9 cellular contexts compared by ENCODE assay signal in the genomic region with DNA sequence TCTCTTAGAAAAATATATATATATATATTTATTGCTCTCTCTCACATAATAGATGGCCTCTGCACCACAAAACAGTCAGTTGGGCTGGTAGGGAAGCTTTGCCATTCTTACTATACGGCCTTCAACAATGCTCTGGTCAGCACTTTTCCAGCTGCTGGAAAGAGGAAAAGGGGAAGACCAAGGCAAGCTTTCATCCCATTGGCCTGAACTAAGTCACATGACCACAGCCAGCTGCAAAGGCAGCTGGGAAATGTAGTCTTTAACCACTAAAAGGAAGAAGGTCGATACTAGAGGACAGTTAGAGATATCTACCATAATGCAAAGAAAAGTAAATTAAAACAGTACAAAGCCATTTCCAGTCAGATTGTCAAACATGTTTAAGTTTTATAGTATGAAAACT. TPM values are rescaled to one million over a fixed set of nuclear protein-coding genes. Genes with fewer than 3 reads are reported as not detected.
DNase-seq lines count a peak whose midpoint lies in the region; ATAC-seq and TF ChIP-seq lines count a peak whose summit lies in the region.
"Had no signal": no experiment of that assay in that cellular context is flagged by ENCODE, and none has a peak within 500 bp of the region (broad histone marks: within the 10 kb centered on the region; RNA-seq: fewer than 3 reads in every experiment).

No MANE protein-coding gene starts in this region.

- no peaks in the 10 kb centered on the region for H3K9me3 ChIP-seq in heart right ventricle
- H3K9me3 ChIP-seq: neutrophil had no signal

- TF ChIP-seq CTCF in Calu3 (IDR thresholded peaks at IDR 0.05; ENCODE audit: unreplicated experiment) (no peak), heart right ventricle (IDR thresholded peaks at IDR 0.05) (no peak)

- H3K4me1 ChIP-seq in heart right ventricle, result no peaks in the 10 kb centered on the region

- BruUV-seq in Calu3 (replicated peaks; lab: Mats Ljungman, UMichigan), result no TSS peak

- no peaks in the 10 kb centered on the region for H3K4me1 Mint-ChIP-seq in Calu3 (ENCODE audit: low read depth, unreplicated experiment)

- 48 to 56% methylated on average over 2 of the region's 2 CpGs for WGBS in heart right ventricle, 2 donors

- no peak overlapping the region for H3K27ac Mint-ChIP-seq in Calu3 (ENCODE audit: unreplicated experiment)

- H3K4me3 Mint-ChIP-seq in Calu3 (ENCODE audit: low read depth, unreplicated experiment), result no peak overlapping the region

- no peak overlapping the region for H3K4me3 ChIP-seq in heart right ventricle

- no peaks in the 10 kb centered on the region for H3K36me3 Mint-ChIP-seq in Calu3 (ENCODE audit: insufficient read depth, unreplicated experiment)

- CTCF ChIA-PET in Calu3 (lab: Charles Lee), result interaction anchor here (0.9 to 1.0 kb wide), 2 partner anchors 26 to 58 kb away, joined by 3 read pairs; a partner anchor contains a TSS

- peak in 7 of 8 donors; percentile 56 to 85 (median 74) for ATAC-seq in heart right ventricle
- no peak for ATAC-seq in GM21367 (IDR thresholded peaks at IDR 0.05; ENCODE audit: unreplicated experiment)
- ATAC-seq in HG03175 (IDR thresholded peaks at IDR 0.05; ENCODE audit: unreplicated experiment), result no peak

- no peaks in the 10 kb centered on the region for H3K36me3 ChIP-seq in heart right ventricle
- H3K36me3 ChIP-seq: neutrophil had no signal

- H3K27me3 Mint-ChIP-seq in Calu3 (ENCODE audit: unreplicated experiment), result peaks cover 65% of the 10 kb centered on the region

- peaks cover 0 to 3% (median 0%) of the 10 kb centered on the region in 7 donors for H3K27me3 ChIP-seq in heart right ventricle

- no peaks in the 10 kb centered on the region for H3K9me3 Mint-ChIP-seq in Calu3 (ENCODE audit: low read depth, unreplicated experiment)

- DNase-seq in Calu3 (peak; percentile 65), HT1080 (ENCODE audit: low read depth) (peak; percentile 72), SKM-1 treated with dmso at 0.1 percent for 144 hours (lab: John Stamatoyannopoulos, UW; ENCODE audit: unreplicated experiment) (peak; percentile 81), heart right ventricle (peak in 1 of 2 donors; percentile 29), NCI-H1105 (lab: John Stamatoyannopoulos, UW) (no peak)
- DNase-seq in effector CD8-positive, alpha-beta T cell (lab: John Stamatoyannopoulos, UW), result no peak

- intact Hi-C loops in Calu3 (cut with micrococcal nuclease; ENCODE audit: unreplicated experiment), result no loop called here
- intact Hi-C loops in heart right ventricle (cut with DNase I), result no loop called here

- no peak overlapping the region for H3K27ac ChIP-seq in heart right ventricle
- H3K27ac ChIP-seq: neutrophil had no signal

RNA-seq across cellular contexts. Expression of a gene that starts 58.4 kb away (rescaled TPM):
- 24.5 and 26.9 TPM in 2 replicates for total RNA-seq in Calu3 (2022)
- 0.30 and 0.32 TPM in 2 replicates for total RNA-seq in HT1080 (2014; rRNA removed; shearing (Covaris generic))
- polyA plus RNA-seq in HT1080 (2015; cell fraction: cytosol; rRNA removed), result 3.1 and 3.7 TPM in 2 replicates
- 2.8 and 4.0 TPM in 2 replicates for polyA plus RNA-seq in HT1080 (2015; cell fraction: nucleus; rRNA removed)
- total RNA-seq in heart right ventricle, result 10 to 100 TPM; 10.0 to 17.5 (median 13.3) TPM
- 10 to 100 TPM; 10.3 to 12.3 TPM for polyA plus RNA-seq in heart right ventricle

Comparison
In these comparisons a context has a peak if more than half of its experiments do, and no peak if none do; other contexts are left out.
1. DNase-seq: peak in Calu3 (single experiment), HT1080 (single experiment) and SKM-1 treated with dmso at 0.1 percent for 144 hours (single experiment); none in effector CD8-positive, alpha-beta T cell (single experiment) and NCI-H1105 (single experiment).
2. ATAC-seq: peak in heart right ventricle (7 of 8); none in GM21367 (single experiment) and HG03175 (single experiment).